ENCODE assay signal across 18 cellular contexts in the genomic region with DNA sequence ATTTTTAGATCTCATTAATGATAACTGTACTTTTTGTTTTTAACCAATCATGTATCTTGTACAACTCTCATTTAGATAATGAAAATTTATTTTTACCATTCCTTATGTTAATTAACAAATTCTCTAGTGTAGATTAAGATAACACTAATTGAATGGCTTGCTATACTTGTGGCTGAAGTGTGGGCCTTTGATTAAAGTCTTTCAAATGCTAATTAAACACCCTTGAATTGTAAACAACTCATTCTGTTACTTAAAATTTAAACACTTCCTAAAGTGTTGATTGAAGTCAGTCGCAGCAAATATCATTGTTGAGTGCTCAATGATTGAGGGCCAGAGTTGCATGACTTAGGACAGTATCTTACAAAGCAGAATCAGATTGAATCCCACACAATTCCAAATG.
DNase-seq lines count a peak whose midpoint lies in the region; ATAC-seq and TF ChIP-seq lines count a peak whose summit lies in the region.
"Had no signal": no experiment of that assay in that cellular context is flagged by ENCODE, and none has a peak within 500 bp of the region (broad histone marks: within the 10 kb centered on the region; RNA-seq: fewer than 3 reads in every experiment).

No MANE protein-coding gene starts in this region.

- peaks cover 2% of the 10 kb centered on the region for H3K27me3 Mint-ChIP-seq in GM23338 (ENCODE audit: insufficient read depth, low read depth, poor library complexity)
- peaks cover 38% of the 10 kb centered on the region for H3K27me3 Mint-ChIP-seq in WTC11 (ENCODE audit: low read depth)
- H3K27me3 Mint-ChIP-seq: CD4-positive, alpha-beta T cell; CD8-positive, alpha-beta memory T cell had no signal

- no peaks in the 10 kb centered on the region for H3K36me3 ChIP-seq in BLaER1 treated with 17β-estradiol and CSF1 and Interleukin-3, amounts not matched to agents 10 nM and 100 nM
- no peaks in the 10 kb centered on the region for H3K36me3 ChIP-seq in GM23338 (ENCODE audit: insufficient read depth)
- no peaks in the 10 kb centered on the region for H3K36me3 ChIP-seq in mesendoderm (ENCODE audit: control insufficient read depth, insufficient read depth, low read length)

- ATAC-seq in GM23338 (peak; percentile 51), WTC11 (peak; percentile 24)
- ATAC-seq: GM12878 had no signal

- no peak overlapping the region for H3K9ac ChIP-seq in BLaER1 treated with 17β-estradiol and CSF1 and Interleukin-3, amounts not matched to agents 10 nM and 100 nM
- no peak overlapping the region for H3K9ac ChIP-seq in mesendoderm (ENCODE audit: low read length)

- no peaks in the 10 kb centered on the region for H3F3A ChIP-seq in GM23338 (replicated peaks; ENCODE audit: low read depth)

- H2AK5ac ChIP-seq in mesendoderm (ENCODE audit: low read length), result no peak overlapping the region

- peaks cover 7 to 37% (median 11%) of the 10 kb centered on the region in 10 experiments; a peak in 19 of 20 replicates for H3K4me1 ChIP-seq in BLaER1 treated with 17β-estradiol and CSF1 and Interleukin-3, amounts not matched to agents 10 nM and 100 nM
- H3K4me1 ChIP-seq in GM23338 (ENCODE audit: insufficient read depth), result peaks cover 14% of the 10 kb centered on the region
- H3K4me1 ChIP-seq in mesendoderm (ENCODE audit: control insufficient read depth, low read depth, low read length), result no peaks in the 10 kb centered on the region

- H2BK15ac ChIP-seq in mesendoderm (replicated peaks; ENCODE audit: low read depth), result no peak overlapping the region

- TF ChIP-seq CTCF in GM23338 (conservative IDR thresholded peaks at IDR 0.05; ENCODE audit: low read depth in 2 of 2) (no peak), WTC11 (IDR thresholded peaks at IDR 0.05) (no peak), coronary artery (IDR thresholded peaks at IDR 0.05) (no peak)

- no peak overlapping the region for H2BK120ac ChIP-seq in mesendoderm (ENCODE audit: low read depth, low read length)

- CTCF ChIA-PET in WTC11 (lab: Charles Lee), result no interaction called here

- H3K27me3 ChIP-seq in BLaER1 treated with 17β-estradiol and CSF1 and Interleukin-3, amounts not matched to agents 10 nM and 100 nM, result no peaks in the 10 kb centered on the region
- H3K27me3 ChIP-seq in GM23338 (ENCODE audit: insufficient read depth) (no peaks in the 10 kb centered on the region), mesendoderm (ENCODE audit: insufficient read depth, low read length, poor library complexity) (no peaks in the 10 kb centered on the region)

- H3K36me3 Mint-ChIP-seq in GM23338 (ENCODE audit: low read depth) (no peaks in the 10 kb centered on the region), WTC11 (peaks cover 6% of the 10 kb centered on the region)
- H3K36me3 Mint-ChIP-seq: CD14-positive monocyte; CD8-positive, alpha-beta memory T cell had no signal

- H3K4me2 ChIP-seq in BLaER1 treated with 17β-estradiol and CSF1 and Interleukin-3, amounts not matched to agents 10 nM and 100 nM, result peak overlapping the region in 8 of 11 experiments; percentile 34 to 69 (median 56); a peak in 13 of 22 replicates
- H3K4me2 ChIP-seq in GM23338 (peak overlapping the region; percentile 18), mesendoderm (ENCODE audit: low read length) (no peak overlapping the region)

- no peak overlapping the region; a peak in 2 of 20 replicates for H3K4me3 ChIP-seq in BLaER1 treated with 17β-estradiol and CSF1 and Interleukin-3, amounts not matched to agents 10 nM and 100 nM
- no peak overlapping the region for H3K4me3 ChIP-seq in GM23338
- H3K4me3 ChIP-seq in mesendoderm (ENCODE audit: low read length), result no peak overlapping the region
- no peak overlapping the region for H3K4me3 ChIP-seq in coronary artery
- H3K4me3 ChIP-seq: GM12878 had no signal

- H3K79me2 ChIP-seq in GM23338 (replicated peaks; ENCODE audit: insufficient read depth) (no peaks in the 10 kb centered on the region), mesendoderm (ENCODE audit: control insufficient read depth, insufficient read depth, low read length) (no peaks in the 10 kb centered on the region)

- H3K79me1 ChIP-seq in mesendoderm (ENCODE audit: low read length), result no peaks in the 10 kb centered on the region

- no peak overlapping the region for H3K18ac ChIP-seq in mesendoderm (ENCODE audit: low read length)

- no peak overlapping the region for H2BK5ac ChIP-seq in mesendoderm (ENCODE audit: low read length)

- no peak overlapping the region for H3K4me3 Mint-ChIP-seq in GM23338
- no peak overlapping the region for H3K4me3 Mint-ChIP-seq in WTC11
- H3K4me3 Mint-ChIP-seq: CD14-positive monocyte; CD4-positive, alpha-beta T cell; CD8-positive, alpha-beta memory T cell had no signal

- H3K9me3 Mint-ChIP-seq in GM23338, result no peaks in the 10 kb centered on the region
- H3K9me3 Mint-ChIP-seq in WTC11, result peaks cover 14% of the 10 kb centered on the region

- peaks cover 4% of the 10 kb centered on the region; the same call in 1 of the 2 replicates for H3K9me2 ChIP-seq in GM23338 (ENCODE audit: insufficient read depth)

- no CpG with 5 or more reads among the region's 1 CpG for WGBS in mesendoderm (ENCODE audit: extremely low coverage, insufficient coverage, low lambda C conversion rate)

- no peak overlapping the region for H3K27ac ChIP-seq in BLaER1 treated with 17β-estradiol and CSF1 and Interleukin-3, amounts not matched to agents 10 nM and 100 nM
- H3K27ac ChIP-seq in GM23338 (ENCODE audit: low read depth) (no peak overlapping the region), mesendoderm (ENCODE audit: low read depth, low read length) (no peak overlapping the region), coronary artery (no peak overlapping the region)

- DNase-seq in GM23338 (ENCODE audit: low spot score) (peak; percentile 38), WTC11 (ENCODE audit: low spot score) (no peak), mesendoderm (peak; percentile 45), occipital lobe (lab: John Stamatoyannopoulos, UW) (no peak), hepatic stellate cell (ENCODE audit: low spot score) (no peak), NCI-H446 treated with DMSO at 0.1 percent for 48 hours (lab: John Stamatoyannopoulos, UW) (no peak), coronary artery (ENCODE audit: low spot score) (no peak)
- DNase-seq: CD4-positive, alpha-beta T cell; CD8-positive, alpha-beta memory T cell; DMS 273 treated with DMSO at 0.1 percent for 48 hours; DMS79; EL; GOT3; H7; HCEC 1CT had no signal

- H4K8ac ChIP-seq in mesendoderm (ENCODE audit: low read depth, low read length), result no peak overlapping the region

- H3K9me3 ChIP-seq in BLaER1 treated with 17β-estradiol and CSF1 and Interleukin-3, amounts not matched to agents 10 nM and 100 nM (replicated peaks in 1 of 11), result no peaks in the 10 kb centered on the region

- H3K56ac ChIP-seq in mesendoderm (ENCODE audit: low read length), result no peak overlapping the region

- no peaks in the 10 kb centered on the region for H4K20me1 ChIP-seq in BLaER1 treated with 17β-estradiol and CSF1 and Interleukin-3, amounts not matched to agents 10 nM and 100 nM
- H4K20me1 ChIP-seq in GM23338 (replicated peaks; ENCODE audit: insufficient read depth), result no peaks in the 10 kb centered on the region

- no peak overlapping the region for H2AFZ ChIP-seq in GM23338

- no peak overlapping the region for H4K5ac ChIP-seq in mesendoderm (ENCODE audit: low read length)

- H3K4me1 Mint-ChIP-seq in GM23338, result peaks cover 16% of the 10 kb centered on the region
- peaks cover 21% of the 10 kb centered on the region for H3K4me1 Mint-ChIP-seq in WTC11
- H3K4me1 Mint-ChIP-seq: CD8-positive, alpha-beta memory T cell had no signal

- H3K27ac Mint-ChIP-seq in GM23338 (no peak overlapping the region), WTC11 (no peak overlapping the region)
- H3K27ac Mint-ChIP-seq: CD14-positive monocyte; CD4-positive, alpha-beta T cell; CD8-positive, alpha-beta memory T cell had no signal

- H3K23ac ChIP-seq in mesendoderm (ENCODE audit: low read length), result no peak overlapping the region

- POLR2A ChIA-PET in WTC11 (lab: Charles Lee), result no interaction called here

- H3K4ac ChIP-seq in mesendoderm (ENCODE audit: low read depth, low read length), result no peak overlapping the region

TF ChIP-seq in GM23338, 12 proteins besides CTCF, POLR2A, EP300 and RAD21:
- no peak for TF ChIP-seq EZH2phosphoT487 (IDR thresholded peaks at IDR 0.05; ENCODE audit: unreplicated experiment)
- peak; percentile 81 for TF ChIP-seq NANOG (IDR thresholded peaks at IDR 0.05; ENCODE audit: borderline replicate concordance)

TF ChIP-seq in WTC11, 78 proteins besides CTCF, POLR2A, EP300 and RAD21 (continues in another document):
- TF ChIP-seq NFATC4 (CRISPR knock-in tag; IDR thresholded peaks at IDR 0.05), result no peak
- TF ChIP-seq, protein P1, sequence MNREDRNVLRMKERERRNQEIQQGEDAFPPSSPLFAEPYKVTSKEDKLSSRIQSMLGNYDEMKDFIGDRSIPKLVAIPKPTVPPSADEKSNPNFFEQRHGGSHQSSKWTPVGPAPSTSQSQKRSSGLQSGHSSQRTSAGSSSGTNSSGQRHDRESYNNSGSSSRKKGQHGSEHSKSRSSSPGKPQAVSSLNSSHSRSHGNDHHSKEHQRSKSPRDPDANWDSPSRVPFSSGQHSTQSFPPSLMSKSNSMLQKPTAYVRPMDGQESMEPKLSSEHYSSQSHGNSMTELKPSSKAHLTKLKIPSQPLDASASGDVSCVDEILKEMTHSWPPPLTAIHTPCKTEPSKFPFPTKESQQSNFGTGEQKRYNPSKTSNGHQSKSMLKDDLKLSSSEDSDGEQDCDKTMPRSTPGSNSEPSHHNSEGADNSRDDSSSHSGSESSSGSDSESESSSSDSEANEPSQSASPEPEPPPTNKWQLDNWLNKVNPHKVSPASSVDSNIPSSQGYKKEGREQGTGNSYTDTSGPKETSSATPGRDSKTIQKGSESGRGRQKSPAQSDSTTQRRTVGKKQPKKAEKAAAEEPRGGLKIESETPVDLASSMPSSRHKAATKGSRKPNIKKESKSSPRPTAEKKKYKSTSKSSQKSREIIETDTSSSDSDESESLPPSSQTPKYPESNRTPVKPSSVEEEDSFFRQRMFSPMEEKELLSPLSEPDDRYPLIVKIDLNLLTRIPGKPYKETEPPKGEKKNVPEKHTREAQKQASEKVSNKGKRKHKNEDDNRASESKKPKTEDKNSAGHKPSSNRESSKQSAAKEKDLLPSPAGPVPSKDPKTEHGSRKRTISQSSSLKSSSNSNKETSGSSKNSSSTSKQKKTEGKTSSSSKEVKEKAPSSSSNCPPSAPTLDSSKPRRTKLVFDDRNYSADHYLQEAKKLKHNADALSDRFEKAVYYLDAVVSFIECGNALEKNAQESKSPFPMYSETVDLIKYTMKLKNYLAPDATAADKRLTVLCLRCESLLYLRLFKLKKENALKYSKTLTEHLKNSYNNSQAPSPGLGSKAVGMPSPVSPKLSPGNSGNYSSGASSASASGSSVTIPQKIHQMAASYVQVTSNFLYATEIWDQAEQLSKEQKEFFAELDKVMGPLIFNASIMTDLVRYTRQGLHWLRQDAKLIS (CRISPR knock-in tag; IDR thresholded peaks at IDR 0.05; ENCODE audit: borderline replicate concordance), result no peak
- TF ChIP-seq, protein P2, sequence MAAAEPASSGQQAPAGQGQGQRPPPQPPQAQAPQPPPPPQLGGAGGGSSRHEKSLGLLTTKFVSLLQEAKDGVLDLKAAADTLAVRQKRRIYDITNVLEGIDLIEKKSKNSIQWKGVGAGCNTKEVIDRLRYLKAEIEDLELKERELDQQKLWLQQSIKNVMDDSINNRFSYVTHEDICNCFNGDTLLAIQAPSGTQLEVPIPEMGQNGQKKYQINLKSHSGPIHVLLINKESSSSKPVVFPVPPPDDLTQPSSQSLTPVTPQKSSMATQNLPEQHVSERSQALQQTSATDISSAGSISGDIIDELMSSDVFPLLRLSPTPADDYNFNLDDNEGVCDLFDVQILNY (CRISPR knock-in tag; IDR thresholded peaks at IDR 0.05), result no peak

Comparison
In these comparisons a context has a peak if more than half of its experiments do, and no peak if none do; other contexts are left out.
1. DNase-seq: peak in GM23338 (single experiment) and mesendoderm (single experiment); none in WTC11 (single experiment), occipital lobe (single experiment), hepatic stellate cell (single experiment), NCI-H446 treated with DMSO at 0.1 percent for 48 hours (single experiment) and coronary artery (single experiment).